In genomic region chr1:62436039-62436465, GRCh38 we compare ENCODE assay signal across 1 cellular context.
TF ChIP-seq lines count a peak whose summit lies in the region.

No MANE protein-coding gene starts in this region.

TF ChIP-seq in A549, 52 proteins besides CTCF, POLR2A, EP300 and RAD21 (continued from another document):
- TF ChIP-seq ZFP36 (IDR thresholded peaks at IDR 0.05; ENCODE audit: borderline replicate concordance, partially characterized antibody) (no peak), SREBF2 (IDR thresholded peaks at IDR 0.05) (no peak), RNF2 (IDR thresholded peaks at IDR 0.05; ENCODE audit: borderline replicate concordance, low read depth) (no peak)
